Comparison of ENCODE assay signal across 10 cellular contexts in genomic region chr3:42654331-42655201, GRCh38. TPM values are rescaled to one million over a fixed set of nuclear protein-coding genes. Genes with fewer than 3 reads are reported as not detected.
A peak's percentile ranks its signal among the peaks of the same experiment; 100 is the strongest.
DNase-seq lines count a peak whose midpoint lies in the region; ATAC-seq, FAIRE-seq and TF ChIP-seq lines count a peak whose summit lies in the region.
"Had no signal": no experiment of that assay in that cellular context is flagged by ENCODE, and none has a peak within 500 bp of the region (broad histone marks: within the 10 kb centered on the region; RNA-seq: fewer than 3 reads in every experiment).

No MANE protein-coding gene starts in this region.

- TF ChIP-seq POLR2A in H54 (IDR thresholded peaks at IDR 0.05; ENCODE audit: low read depth, low read length), result peak; percentile 20; the same call in 1 of the 2 replicates

- no peaks in the 10 kb centered on the region for H3K27me3 ChIP-seq in tibial artery

- peaks cover 4% of the 10 kb centered on the region for H3K27me3 Mint-ChIP-seq in T-helper 17 cell

- FAIRE-seq in H54 (lab: Jason Lieb, UNC), result no peak

- 1 to 3% methylated on average over 44 to 53 of the region's 94 CpGs for WGBS in mesodermal cell (ENCODE audit: insufficient coverage in 2 of 2), 2 experiments

- ATAC-seq in T-helper 17 cell (peak; percentile 65), HG02759 (IDR thresholded peaks at IDR 0.05; ENCODE audit: unreplicated experiment) (no peak)

- H3K4me1 ChIP-seq in mesodermal cell (ENCODE audit: control insufficient read depth, insufficient read depth, low read length, poor library complexity, severe bottlenecking) (peaks cover 39% of the 10 kb centered on the region), tibial artery (peaks cover 0 to 80% (median 74%) of the 10 kb centered on the region in 4 donors)

- DNase-seq in C1 segment of cervical spinal cord (lab: John Stamatoyannopoulos, UW) (peak in 10 of 14 donors; percentile 38 to 84 (median 66)), H54 (ENCODE audit: insufficient read length, low spot score) (no peak), T-helper 17 cell (no peak), epithelial cell of proximal tubule (ENCODE audit: low read depth) (no peak), tibial artery (peak; percentile 60 to 89)
- DNase-seq in stimulated activated CD4-positive, alpha-beta T cell treated with anti-CD3 and anti-CD28 coated beads, Interleukin-15, amount 100 ng/mL, for 24 hours, result no peak

- H3K4me3 Mint-ChIP-seq in T-helper 17 cell, result peak overlapping the region; percentile 91

- H3K4me3 ChIP-seq in epithelial cell of proximal tubule (ENCODE audit: low read depth, low read length), result peak overlapping the region; percentile 81
- H3K4me3 ChIP-seq in mesodermal cell (ENCODE audit: extremely low read depth, insufficient read depth, low read length, poor library complexity, severe bottlenecking), result peak overlapping the region; percentile 63
- peak overlapping the region; percentile 89 to 95 for H3K4me3 ChIP-seq in tibial artery

- H3K27ac ChIP-seq in mesodermal cell (ENCODE audit: low read depth, low read length, severe bottlenecking) (peak overlapping the region; percentile 57), tibial artery (peak overlapping the region; percentile 95 to 99)

- H3K36me3 ChIP-seq in mesodermal cell (ENCODE audit: control insufficient read depth, insufficient read depth, low read length) (peaks cover 8% of the 10 kb centered on the region), tibial artery (peaks cover 10 to 24% (median 14%) of the 10 kb centered on the region in 3 donors)

- H3K4me1 Mint-ChIP-seq in T-helper 17 cell, result peaks cover 16% of the 10 kb centered on the region

- peak overlapping the region; percentile 59 for H3K27ac Mint-ChIP-seq in T-helper 17 cell

- H3K9me3 ChIP-seq in T-helper 17 cell (ENCODE audit: control insufficient read depth, low read length, poor library complexity, severe bottlenecking) (no peaks in the 10 kb centered on the region), mesodermal cell (ENCODE audit: control insufficient read depth, low read length) (no peaks in the 10 kb centered on the region), tibial artery (no peaks in the 10 kb centered on the region)

- no peaks in the 10 kb centered on the region for H3K36me3 Mint-ChIP-seq in T-helper 17 cell (ENCODE audit: low read depth)

- intact Hi-C loops in tibial artery (cut with DNase I; ENCODE audit: low total_unique reads), result loop anchor here (2.0 to 5.0 kb wide), 2 partner anchors 47 to 90 kb away; no protein-coding TSS in a partner anchor

- TF ChIP-seq CTCF in epithelial cell of proximal tubule (conservative IDR thresholded peaks at IDR 0.05; ENCODE audit: low read depth, low read length) (peak; percentile 23), tibial artery (IDR thresholded peaks at IDR 0.05) (peak in 1 of 2 experiments; percentile 18)

RNA-seq across cellular contexts. Expression of gene ZBTB47, which starts 1.1 kb away (rescaled TPM):
- 1 to 10 TPM in 1 of 2 donors, under 1 TPM in 1; 0.89 to 1.1 TPM for total RNA-seq in T-helper 17 cell
- 5.6 and 6.2 TPM in 2 replicates for total RNA-seq in epithelial cell of proximal tubule
- 4.9 TPM for polyA plus RNA-seq in mesodermal cell (2013, experiment 1 of 2)
- 3.8 TPM for polyA plus RNA-seq in mesodermal cell (2013, experiment 2 of 2)

RNA-seq across cellular contexts. Expression of gene KLHL40, which starts 30.8 kb away (rescaled TPM):
- total RNA-seq in T-helper 17 cell (not detected), epithelial cell of proximal tubule (not detected in 2 replicates)
- not detected for polyA plus RNA-seq in mesodermal cell (2013, experiment 1 of 2)
- not detected for polyA plus RNA-seq in mesodermal cell (2013, experiment 2 of 2)
- total RNA-seq: SK-MEL-5, subcutaneous adipose tissue had no signal

RNA-seq across cellular contexts. Expression of gene HHATL, which starts 48.0 kb away (rescaled TPM):
- not detected for total RNA-seq in T-helper 17 cell
- not detected in 2 replicates for total RNA-seq in epithelial cell of proximal tubule
- not detected for polyA plus RNA-seq in mesodermal cell (2013, experiment 1 of 2)
- polyA plus RNA-seq in mesodermal cell (2013, experiment 2 of 2), result not detected
- total RNA-seq: SK-MEL-5 had no signal

RNA-seq across cellular contexts. Expression of gene NKTR, which starts 54.1 kb away (rescaled TPM):
- total RNA-seq in T-helper 17 cell (100 to 1,000 TPM; 240 to 241 TPM), epithelial cell of proximal tubule (18.2 and 24.3 TPM in 2 replicates)
- 58.1 TPM for polyA plus RNA-seq in mesodermal cell (2013, experiment 1 of 2)
- 55.4 TPM for polyA plus RNA-seq in mesodermal cell (2013, experiment 2 of 2)

Comparison
In these comparisons a context has a peak if more than half of its experiments do, and no peak if none do; other contexts are left out.
1. DNase-seq: peak in C1 segment of cervical spinal cord (10 of 14) and tibial artery (2 of 2); none in H54 (single experiment), T-helper 17 cell (0 of 3), epithelial cell of proximal tubule (single experiment) and stimulated activated CD4-positive, alpha-beta T cell treated with anti-CD3 and anti-CD28 coated beads, Interleukin-15, amount 100 ng/mL, for 24 hours (single experiment).
2. Peak in every context shown above with its lines, with median percentiles within 50 percentile points of each other: H3K4me3 ChIP-seq.